ENCODE assay signal across 13 cellular contexts in the genomic region with DNA sequence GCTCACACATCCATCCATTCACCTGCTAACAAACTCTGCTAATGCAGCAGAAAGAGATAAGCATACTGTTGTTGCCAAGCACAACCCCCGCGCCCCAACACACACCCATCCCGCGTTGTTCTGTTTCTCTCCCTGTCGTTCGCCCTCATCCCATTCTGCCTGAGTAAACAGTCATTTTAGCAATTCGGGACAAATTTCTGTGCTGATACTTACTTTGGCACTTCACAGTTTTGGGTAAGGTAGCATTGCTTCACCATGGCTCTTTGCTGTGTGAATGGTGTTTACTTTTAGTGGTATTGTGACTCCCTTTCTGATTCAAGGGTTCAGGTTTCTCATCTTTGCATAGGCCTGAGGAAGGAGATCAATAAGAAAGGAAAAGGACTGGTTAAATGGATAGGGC.
"Had no signal": no experiment of that assay in that cellular context is flagged by ENCODE, and none has a peak within 500 bp of the region (broad histone marks: within the 10 kb centered on the region; RNA-seq: fewer than 3 reads in every experiment).

No MANE protein-coding gene starts in this region.

- H3K4me3 Mint-ChIP-seq: activated CD4-positive, alpha-beta memory T cell treated with anti-CD3 and anti-CD28 coated beads for 36 hours; activated T-cell treated with anti-CD3 and anti-CD28 coated beads, Interleukin-2, amount 50 U/mL, for 72 hours; central memory CD8-positive, alpha-beta T cell had no signal

- H3K9me3 ChIP-seq: right atrium auricular region, tibial artery, vagina had no signal

- H3K27me3 Mint-ChIP-seq: activated CD4-positive, alpha-beta memory T cell treated with anti-CD3 and anti-CD28 coated beads for 36 hours; central memory CD8-positive, alpha-beta T cell had no signal

- ATAC-seq: activated T-cell treated with anti-CD3 and anti-CD28 coated beads, Interleukin-2, amount 50 U/mL, for 72 hours; left cardiac atrium had no signal

- DNase-seq: activated CD4-positive, alpha-beta memory T cell treated with anti-CD3 and anti-CD28 coated beads for 36 hours; activated naive CD4-positive, alpha-beta T cell; activated T-cell treated with anti-CD3 and anti-CD28 coated beads, Interleukin-2, amount 50 U/mL, for 72 hours; cortex of kidney; effector memory CD4-positive, alpha-beta T cell; erythroblast; left cardiac atrium; posterior cingulate gyrus; small intestine; tibial artery had no signal

- H3K27ac ChIP-seq: right atrium auricular region, tibial artery, vagina had no signal

- H3K4me3 ChIP-seq: right atrium auricular region, tibial artery, vagina had no signal

- H3K9me3 Mint-ChIP-seq: activated CD4-positive, alpha-beta memory T cell treated with anti-CD3 and anti-CD28 coated beads for 36 hours; activated T-cell treated with anti-CD3 and anti-CD28 coated beads, Interleukin-2, amount 50 U/mL, for 72 hours; central memory CD8-positive, alpha-beta T cell had no signal

- H3K27ac Mint-ChIP-seq: activated CD4-positive, alpha-beta memory T cell treated with anti-CD3 and anti-CD28 coated beads for 36 hours; activated T-cell treated with anti-CD3 and anti-CD28 coated beads, Interleukin-2, amount 50 U/mL, for 72 hours had no signal

- H3K27me3 ChIP-seq: right atrium auricular region, tibial artery, vagina had no signal
